Comparison of ENCODE assay signal across 9 cellular contexts in the genomic region with DNA sequence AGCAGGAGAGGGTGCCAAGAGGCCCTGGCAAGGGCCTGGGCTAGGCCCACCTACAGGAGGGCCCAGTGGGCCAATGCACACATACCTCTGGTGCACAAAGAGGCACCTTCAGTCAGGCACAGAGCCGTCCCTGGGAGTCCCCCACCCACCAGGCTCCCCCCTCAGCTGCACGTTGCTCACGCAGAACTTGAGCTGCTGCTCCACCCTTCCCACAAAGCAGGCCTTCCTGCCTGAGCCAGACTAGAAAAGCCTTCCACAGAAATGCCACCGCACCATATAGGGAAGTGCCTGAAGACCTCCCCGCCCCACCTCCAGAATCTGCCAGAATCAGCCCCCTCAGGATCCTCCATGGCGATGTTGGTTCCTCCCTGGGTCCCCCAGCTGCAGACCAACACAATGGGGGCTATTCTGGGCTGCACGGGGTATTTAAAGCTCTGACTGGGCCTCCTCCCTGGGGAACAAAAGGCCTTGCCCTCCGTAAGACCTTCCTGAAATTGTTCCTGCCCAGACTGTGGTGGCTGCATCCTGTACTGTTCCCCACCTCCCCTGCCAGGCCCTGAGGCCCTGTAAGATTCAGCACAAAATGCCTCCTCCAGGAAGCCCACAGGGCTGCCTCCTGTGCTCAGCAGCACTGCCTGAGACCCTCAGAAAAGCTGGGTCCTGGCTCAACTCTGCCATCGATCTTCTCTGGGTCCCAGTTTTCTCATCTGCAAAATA. TPM values are rescaled to one million over a fixed set of nuclear protein-coding genes. Genes with fewer than 3 reads are reported as not detected.
DNase-seq lines count a peak whose midpoint lies in the region; ATAC-seq, FAIRE-seq and TF ChIP-seq lines count a peak whose summit lies in the region.
"Had no signal": no experiment of that assay in that cellular context is flagged by ENCODE, and none has a peak within 500 bp of the region (broad histone marks: within the 10 kb centered on the region; RNA-seq: fewer than 3 reads in every experiment).

No MANE protein-coding gene starts in this region.

- no peaks in the 10 kb centered on the region for H4K20me1 ChIP-seq in K562 (replicated peaks; ENCODE audit: control insufficient read depth, insufficient read depth, low read length)

- peak overlapping the region; percentile 93 for H4K8ac ChIP-seq in mesenchymal stem cell (ENCODE audit: low read length)

- DNase-seq in AG08395 (ENCODE audit: low spot score) (peak; percentile 48), NB4 (ENCODE audit: low read depth) (peak; percentile 85), K562 (ENCODE audit: extremely low read depth in 1 of 4, low spot score in 3 of 4) (peak in 2 of 4 experiments; percentile 27 to 60), mesenchymal stem cell (peak; percentile 61), NCI-H82 (lab: John Stamatoyannopoulos, UW) (no peak), kidney glomerular epithelial cell (lab: John Stamatoyannopoulos, UW) (no peak)

- no peak for TF ChIP-seq RAD21 in K562 (CRISPR knock-in tag; conservative IDR thresholded peaks at IDR 0.05 in 1 of 2, IDR thresholded peaks at IDR 0.05 in 1 of 2)

- H2AK5ac ChIP-seq in mesenchymal stem cell (ENCODE audit: low read length, severe bottlenecking), result peak overlapping the region; percentile 88

- peak; percentile 37 for FAIRE-seq in K562 (lab: Jason Lieb, UNC)
- FAIRE-seq: G401.6 had no signal

- H2AFZ ChIP-seq in K562 (ENCODE audit: low read depth, low read length) (no peak overlapping the region), mesenchymal stem cell (ENCODE audit: low read depth, low read length) (no peak overlapping the region)

- H3K4me1 ChIP-seq in K562 (replicated peaks in 1 of 2; ENCODE audit: control insufficient read depth in 2 of 2, insufficient read depth in 2 of 2, low read length in 2 of 2) (peaks cover 76 to 81% of the 10 kb centered on the region in 2 experiments), mesenchymal stem cell (ENCODE audit: control insufficient read depth, insufficient read depth, low read depth, low read length) (peaks cover 53% of the 10 kb centered on the region), stomach smooth muscle (ENCODE audit: control insufficient read depth, insufficient read depth, low read length) (peaks cover 97% of the 10 kb centered on the region)

- H3K4ac ChIP-seq in mesenchymal stem cell (ENCODE audit: low read depth in 1 of 2, low read length in 2 of 2), result peak overlapping the region; percentile 44 to 70

- TF ChIP-seq EP300 in K562 (IDR thresholded peaks at IDR 0.05; ENCODE audit: low read length), result no peak

- TF ChIP-seq POLR2A in NB4 (IDR thresholded peaks at IDR 0.05; ENCODE audit: extremely low read depth, insufficient read length) (no peak), K562 (conservative IDR thresholded peaks at IDR 0.05) (no peak)

- WGBS in K562 (ENCODE audit: insufficient coverage, low coverage, missing lambda C conversion rate), result 41% methylated on average over 9 of the region's 9 CpGs
- 44% methylated on average over 9 of the region's 9 CpGs for WGBS in mesenchymal stem cell

- H3K9ac ChIP-seq in K562 (ENCODE audit: insufficient read depth in 1 of 2, low read depth in 2 of 2, low read length in 2 of 2) (peak overlapping the region; percentile 36 to 85; a peak in 3 of 4 replicates), mesenchymal stem cell (ENCODE audit: low read length) (peak overlapping the region; percentile 92), stomach smooth muscle (ENCODE audit: low read length in 2 of 2) (peak overlapping the region; percentile 57 to 71)

- H2BK5ac ChIP-seq in mesenchymal stem cell (ENCODE audit: low read depth, low read length, poor library complexity, severe bottlenecking), result no peak overlapping the region

- H3K23ac ChIP-seq in mesenchymal stem cell (ENCODE audit: low read length in 2 of 2), result peak overlapping the region in 1 of 2 experiments; percentile 11

- H3K14ac ChIP-seq in mesenchymal stem cell (ENCODE audit: low read length in 2 of 2), result no peak overlapping the region

- H3K4me2 ChIP-seq in K562 (ENCODE audit: insufficient read depth, low read length) (peak overlapping the region; percentile 16; the same call in 1 of the 2 replicates), mesenchymal stem cell (ENCODE audit: low read length, poor library complexity, severe bottlenecking) (no peak overlapping the region)

- peak overlapping the region; percentile 41 to 88 for H3K18ac ChIP-seq in mesenchymal stem cell (ENCODE audit: low read depth in 1 of 2, low read length in 2 of 2)

- intact Hi-C loops in K562 (cut with micrococcal nuclease), result loop anchor here (5.0 to 10.0 kb wide), 2 partner anchors 115 to 128 kb away; a partner anchor contains a TSS

- in situ Hi-C loops in K562 (cut with MboI), result no loop called here

- BruUV-seq in K562 (replicated peaks; lab: Mats Ljungman, UMichigan), result no TSS peak

- H2BK12ac ChIP-seq in mesenchymal stem cell (ENCODE audit: low read length in 2 of 2), result peak overlapping the region; percentile 33 to 83

- peak overlapping the region; percentile 88 for H2BK15ac ChIP-seq in mesenchymal stem cell (ENCODE audit: low read depth, poor library complexity, severe bottlenecking)

- H3K79me2 ChIP-seq in K562 (ENCODE audit: control insufficient read depth, insufficient read depth, low read length), result peaks cover 70% of the 10 kb centered on the region

- no peak for TF ChIP-seq CTCF in NB4 (IDR thresholded peaks at IDR 0.05; ENCODE audit: low read depth, low read length)
- no peak for TF ChIP-seq CTCF in K562 (IDR thresholded peaks at IDR 0.05 in 2 of 3, conservative IDR thresholded peaks at IDR 0.05 in 1 of 3; ENCODE audit: insufficient read depth in 2 of 3, low read depth in 1 of 3, low read length in 3 of 3)

- H3K79me1 ChIP-seq in mesenchymal stem cell (replicated peaks; ENCODE audit: low read length, poor library complexity, severe bottlenecking), result peaks cover 29% of the 10 kb centered on the region

- peak overlapping the region; percentile 46 for H3K27ac ChIP-seq in K562 (ENCODE audit: extremely low read depth, low read depth, low read length)
- peak overlapping the region; percentile 54 for H3K27ac ChIP-seq in mesenchymal stem cell (ENCODE audit: low read length, poor library complexity, severe bottlenecking)
- H3K27ac ChIP-seq in stomach smooth muscle (ENCODE audit: low read length), result peak overlapping the region; percentile 96

- H4K91ac ChIP-seq in mesenchymal stem cell (ENCODE audit: low read length), result peak overlapping the region; percentile 87

- no peaks in the 10 kb centered on the region for H3K9me1 ChIP-seq in K562 (ENCODE audit: control insufficient read depth, insufficient read depth, low read length)

- CTCF ChIA-PET in K562 (lab: Yijun Ruan, JAX; ENCODE audit: low intra/inter-chr PET ratio), result no interaction called here

- POLR2A ChIA-PET in K562 (lab: Yijun Ruan, JAX), result interaction anchor here (0.6 to 3.4 kb wide), 6 partner anchors 8 to 403 kb away, joined by 3 to 18 read pairs (median 4); no protein-coding TSS in a partner anchor

- no peak overlapping the region for H3K4me3 ChIP-seq in NB4 (ENCODE audit: low read depth, low read length)
- no peak overlapping the region for H3K4me3 ChIP-seq in K562
- H3K4me3 ChIP-seq in mesenchymal stem cell (ENCODE audit: insufficient read depth in 1 of 2, low read depth in 1 of 2, low read length in 2 of 2), result no peak overlapping the region
- H3K4me3 ChIP-seq in stomach smooth muscle (ENCODE audit: low read length in 2 of 2), result peak overlapping the region; percentile 17 to 44

- H3K36me3 ChIP-seq in K562 (ENCODE audit: control insufficient read depth, insufficient read depth, low read length) (peaks cover 31% of the 10 kb centered on the region), mesenchymal stem cell (ENCODE audit: control insufficient read depth in 1 of 2, insufficient read depth in 2 of 2, low read depth in 1 of 2, low read length in 2 of 2) (peaks cover 14 to 37% of the 10 kb centered on the region in 2 experiments), stomach smooth muscle (ENCODE audit: control insufficient read depth in 2 of 2, insufficient read depth in 2 of 2, low read length in 2 of 2) (peaks cover 0 to 10% of the 10 kb centered on the region in 2 donors)

- H3K9me3 ChIP-seq in K562 (replicated peaks; ENCODE audit: control insufficient read depth, insufficient read depth, low read depth, low read length), result no peaks in the 10 kb centered on the region
- H3K9me3 ChIP-seq in mesenchymal stem cell (ENCODE audit: control insufficient read depth, low read length), result no peaks in the 10 kb centered on the region
- H3K9me3 ChIP-seq in stomach smooth muscle (ENCODE audit: control insufficient read depth in 2 of 2, low read length in 2 of 2), result no peaks in the 10 kb centered on the region

- H2BK120ac ChIP-seq in mesenchymal stem cell (ENCODE audit: low read depth, low read length), result peak overlapping the region; percentile 77

- no peak for ATAC-seq in K562
- ATAC-seq in GM19023 (IDR thresholded peaks at IDR 0.05; ENCODE audit: unreplicated experiment), result no peak

- H3K27me3 ChIP-seq in K562 (ENCODE audit: control insufficient read depth in 2 of 2, insufficient read depth in 2 of 2, low read length in 2 of 2), result no peaks in the 10 kb centered on the region
- H3K27me3 ChIP-seq in mesenchymal stem cell (ENCODE audit: control insufficient read depth in 1 of 2, insufficient read depth in 1 of 2, low read length in 2 of 2), result no peaks in the 10 kb centered on the region
- no peaks in the 10 kb centered on the region for H3K27me3 ChIP-seq in stomach smooth muscle (ENCODE audit: control insufficient read depth in 1 of 2, insufficient read depth in 2 of 2, low read length in 2 of 2)

TF ChIP-seq in K562, 482 proteins besides CTCF, POLR2A, EP300 and RAD21 (continues in another document):
- TF ChIP-seq ZBTB17 (CRISPR knock-in tag; IDR thresholded peaks at IDR 0.05) (0 out of 2 replicates have a peak, but pooled peaks have one; percentile 4), TSC22D4 (tag; IDR thresholded peaks at IDR 0.05) (no peak)

RNA-seq across cellular contexts. Expression of a gene that starts 27.2 kb away (rescaled TPM):
- 232 and 574 TPM in 2 replicates for total RNA-seq in K562 (2011; cell fraction: chromatin; rRNA removed; ENCODE audit: low replicate concordance)
- total RNA-seq in K562 (2011; cell fraction: nucleolus; rRNA removed), result 235 and 282 TPM in 2 replicates
- total RNA-seq in K562 (2011; cell fraction: nucleoplasm; rRNA removed), result 178 and 183 TPM in 2 replicates
- 21.0 and 31.3 TPM in 2 replicates for total RNA-seq in K562 (2014; rRNA removed)
- 11.4 and 15.7 TPM in 2 replicates for total RNA-seq in K562 (2014; rRNA removed; fragmentation: Illumina TruSeq; extraction: Trizol)
- total RNA-seq in K562 (2015; rRNA removed; fragmentation: Illumina TruSeq; extraction: Trizol), result 13.7 and 17.1 TPM in 2 replicates
- 139 and 160 TPM in 2 replicates for total RNA-seq in K562 (2021)
- polyA plus RNA-seq in K562 (2011; rRNA removed), result 9.9 and 20.6 TPM in 2 replicates
- 14.0 and 24.0 TPM in 2 replicates for polyA plus RNA-seq in K562 (2011; cell fraction: cytosol; rRNA removed)
- 101 and 113 TPM in 2 replicates for polyA plus RNA-seq in K562 (2011; cell fraction: nucleus; rRNA removed)
- polyA plus RNA-seq in K562 (2012), result 55.2 and 134 TPM in 2 replicates
- 30.9 and 52.3 TPM in 2 replicates for polyA plus RNA-seq in K562 (2014; fragmentation: Illumina TruSeq; extraction: Trizol)
- under 1 TPM; 0.14 to 0.86 TPM for polyA plus RNA-seq in K562 (2014; fragmentation: Nextera tagmentation; extraction: Ambion mirVana)
- 29.9 and 34.2 TPM in 2 replicates for polyA plus RNA-seq in K562 (2014; rRNA removed)
- 23.2 and 36.8 TPM in 2 replicates for polyA minus RNA-seq in K562 (2011; rRNA and poly(A)+ RNA removed)
- polyA minus RNA-seq in K562 (2011; cell fraction: cytosol; rRNA and poly(A)+ RNA removed), result 58.5 and 103 TPM in 2 replicates
- 67.2 and 102 TPM in 2 replicates for polyA minus RNA-seq in K562 (2011; cell fraction: nucleus; rRNA and poly(A)+ RNA removed)
- polyA plus RNA-seq in mesenchymal stem cell (2013, experiment 1 of 2), result 26.3 TPM
- 21.0 TPM for polyA plus RNA-seq in mesenchymal stem cell (2013, experiment 2 of 2)

Comparison
In these comparisons a context has a peak if more than half of its experiments do, and no peak if none do; other contexts are left out.
1. DNase-seq: peak in AG08395 (single experiment), NB4 (single experiment) and mesenchymal stem cell (single experiment); none in NCI-H82 (single experiment) and kidney glomerular epithelial cell (single experiment).
2. H3K4me3 ChIP-seq: peak in stomach smooth muscle (2 of 2); none in NB4 (single experiment), K562 (single experiment) and mesenchymal stem cell (0 of 2).
3. H3K27ac ChIP-seq: peak in every context shown above with its lines; median percentile 96 in stomach smooth muscle; 54 in mesenchymal stem cell; 46 in K562.
4. Peak in every context shown above with its lines, with median percentiles within 50 percentile points of each other: H3K9ac ChIP-seq.